Comparison of ENCODE assay signal across 8 cellular contexts in genomic region chr2:39127973-39128372, GRCh38. TPM values are rescaled to one million over a fixed set of nuclear protein-coding genes. Genes with fewer than 3 reads are reported as not detected.
DNase-seq lines count a peak whose midpoint lies in the region; ATAC-seq and TF ChIP-seq lines count a peak whose summit lies in the region.

No MANE protein-coding gene starts in this region.

- intact Hi-C loops in psoas muscle (cut with DNase I), result no loop called here

- no peak for TF ChIP-seq CTCF in fibroblast of villous mesenchyme (IDR thresholded peaks at IDR 0.05; ENCODE audit: insufficient read depth, low read depth, low read length)
- no peak for TF ChIP-seq CTCF in psoas muscle (IDR thresholded peaks at IDR 0.05)

- H3K27ac ChIP-seq in psoas muscle, result no peak overlapping the region

- H3K9me3 ChIP-seq in psoas muscle, result no peaks in the 10 kb centered on the region

- WGBS in psoas muscle, 3 donors, result 58 to 72% (median 62%) methylated on average over 1 of the region's 1 CpG

- H3K4me1 ChIP-seq in psoas muscle, result peaks cover 14% of the 10 kb centered on the region

- peak; percentile 28 for ATAC-seq in HG03280 (IDR thresholded peaks at IDR 0.05; ENCODE audit: unreplicated experiment)
- ATAC-seq in psoas muscle, result no peak

- no peaks in the 10 kb centered on the region for H3K36me3 ChIP-seq in psoas muscle (ENCODE audit: insufficient read depth in 1 of 2, low read depth in 1 of 2)

- H3K4me3 ChIP-seq in fibroblast of villous mesenchyme (ENCODE audit: low read depth, low read length) (no peak overlapping the region), psoas muscle (no peak overlapping the region)

- DNase-seq in activated gamma-delta T cell treated with Interleukin-2 at 50 U/mL for 16 hours (peak; percentile 47), activated gamma-delta T cell (lab: John Stamatoyannopoulos, UW) (no peak), fibroblast of villous mesenchyme (ENCODE audit: low read depth) (peak; percentile 50), psoas muscle (no peak), NCI-H774 (lab: John Stamatoyannopoulos, UW) (no peak), DMS53 treated with DMSO at 0.1 percent for 48 hours (lab: John Stamatoyannopoulos, UW; ENCODE audit: unreplicated experiment) (no peak)
- peak; percentile 22 to 36 for DNase-seq in activated CD4-positive, alpha-beta T cell treated with anti-CD3 and anti-CD28 coated beads for 4 hours

- H3K27me3 ChIP-seq in psoas muscle (ENCODE audit: insufficient read depth in 3 of 3, low read length in 2 of 3), result no peaks in the 10 kb centered on the region

RNA-seq across cellular contexts. Expression of gene SOS1, which starts 7.1 kb away (rescaled TPM):
- total RNA-seq in fibroblast of villous mesenchyme (17.1 and 21.2 TPM in 2 replicates), psoas muscle (10 to 100 TPM; 25.4 to 35.7 (median 33.1) TPM)
- 10 to 100 TPM in 1 of 3 donors, 1 to 10 TPM in 2; 4.9 to 24.7 (median 8.0) TPM for polyA plus RNA-seq in psoas muscle

Comparison
In these comparisons a context has a peak if more than half of its experiments do, and no peak if none do; other contexts are left out.
1. DNase-seq: peak in activated gamma-delta T cell treated with Interleukin-2 at 50 U/mL for 16 hours (single experiment), activated CD4-positive, alpha-beta T cell treated with anti-CD3 and anti-CD28 coated beads for 4 hours (2 of 2) and fibroblast of villous mesenchyme (single experiment); none in activated gamma-delta T cell (single experiment), psoas muscle (0 of 2), NCI-H774 (single experiment) and DMS53 treated with DMSO at 0.1 percent for 48 hours (single experiment).